1 cellular context compared by ENCODE assay signal in genomic region chr6:43769526-43770416, GRCh38.
TF ChIP-seq lines count a peak whose summit lies in the region.

Gene VEGFA (plus strand): TSS chr6:43770211.

TF ChIP-seq in HepG2, 621 proteins besides CTCF, POLR2A, EP300 and RAD21 (continued from another document and continues in another):
- TF ChIP-seq NPAS2 (CRISPR knock-in tag; IDR thresholded peaks at IDR 0.05; ENCODE audit: borderline replicate concordance) (no peak), ATF6 (CRISPR knock-in tag; conservative IDR thresholded peaks at IDR 0.05) (0 out of 2 replicates have a peak, but pooled peaks have one; percentile 78), ZFP41 (CRISPR knock-in tag; IDR thresholded peaks at IDR 0.05; ENCODE audit: borderline replicate concordance) (no peak; the same call in 1 of the 2 replicates), NCOA5 (CRISPR knock-in tag; IDR thresholded peaks at IDR 0.05) (no peak), ZBTB33 (CRISPR knock-in tag; IDR thresholded peaks at IDR 0.05) (peak; percentile 24; the same call in 1 of the 2 replicates), ZNF232 (CRISPR knock-in tag; IDR thresholded peaks at IDR 0.05; ENCODE audit: borderline replicate concordance) (peak; percentile 75; the same call in 1 of the 2 replicates), ZNF382 (CRISPR knock-in tag; IDR thresholded peaks at IDR 0.05; ENCODE audit: borderline replicate concordance) (no peak), MIER2 (CRISPR knock-in tag; IDR thresholded peaks at IDR 0.05) (peak; percentile 14; the same call in 1 of the 2 replicates), RXRA (CRISPR knock-in tag; IDR thresholded peaks at IDR 0.05) (no peak; the same call in 1 of the 2 replicates), SMAD3 (CRISPR knock-in tag; IDR thresholded peaks at IDR 0.05) (peak; percentile 84), TFAP4 (IDR thresholded peaks at IDR 0.05; ENCODE audit: borderline replicate concordance, low read depth) (0 out of 2 replicates have a peak, but pooled peaks have one; percentile 32), ZBTB14 (CRISPR knock-in tag; IDR thresholded peaks at IDR 0.05) (peak; percentile 17; the same call in 1 of the 2 replicates), ZNF326 (CRISPR knock-in tag; IDR thresholded peaks at IDR 0.05; ENCODE audit: borderline replicate concordance) (no peak), BHLHE40 (IDR thresholded peaks at IDR 0.05; ENCODE audit: low read length) (peak; percentile 20; the same call in 1 of the 2 replicates), POGZ (CRISPR knock-in tag; IDR thresholded peaks at IDR 0.05) (peak; percentile 38; the same call in 1 of the 2 replicates), FOXP1 (IDR thresholded peaks at IDR 0.05) (no peak), FOXP1 (CRISPR knock-in tag; IDR thresholded peaks at IDR 0.05) (0 out of 2 replicates have a peak, but pooled peaks have one; percentile 3), DDIT3 (CRISPR knock-in tag; IDR thresholded peaks at IDR 0.05) (no peak), ZIK1 (CRISPR knock-in tag; IDR thresholded peaks at IDR 0.05; ENCODE audit: borderline replicate concordance, low read depth) (no peak; the same call in 1 of the 2 replicates), ZNF275 (CRISPR knock-in tag; IDR thresholded peaks at IDR 0.05; ENCODE audit: borderline replicate concordance) (0 out of 2 replicates have a peak, but pooled peaks have one; percentile 31), ZEB1 (IDR thresholded peaks at IDR 0.05; ENCODE audit: insufficient replicate concordance, low read depth) (no peak), DZIP1 (CRISPR knock-in tag; IDR thresholded peaks at IDR 0.05) (no peak), SKI (IDR thresholded peaks at IDR 0.05; ENCODE audit: partially characterized antibody) (peak; percentile 41), ZMYM4 (CRISPR knock-in tag; IDR thresholded peaks at IDR 0.05) (peak; percentile 44), ZNF549 (CRISPR knock-in tag; IDR thresholded peaks at IDR 0.05) (no peak), ZNF678 (CRISPR knock-in tag; IDR thresholded peaks at IDR 0.05) (no peak; the same call in none of the 2 replicates), ZNF629 (CRISPR knock-in tag; conservative IDR thresholded peaks at IDR 0.05) (peak; percentile 19; the same call in 1 of the 2 replicates), PAF1 (CRISPR knock-in tag; IDR thresholded peaks at IDR 0.05) (no peak), HMGA1 (CRISPR knock-in tag; conservative IDR thresholded peaks at IDR 0.05) (no peak), MIXL1 (CRISPR knock-in tag; IDR thresholded peaks at IDR 0.05) (no peak), RFXANK (CRISPR knock-in tag; IDR thresholded peaks at IDR 0.05) (0 out of 2 replicates have a peak, but pooled peaks have one; percentile 45), HHEX (CRISPR knock-in tag; IDR thresholded peaks at IDR 0.05) (no peak), RBM39 (IDR thresholded peaks at IDR 0.05; ENCODE audit: low read depth, low read length, poor library complexity, severe bottlenecking) (peak; percentile 51), KIAA2018 (CRISPR knock-in tag; IDR thresholded peaks at IDR 0.05; ENCODE audit: borderline replicate concordance) (0 out of 2 replicates have a peak, but pooled peaks have one; percentile 45), KDM5A (IDR thresholded peaks at IDR 0.05; ENCODE audit: borderline replicate concordance, low read length) (peak; percentile 48), ZNF263 (CRISPR knock-in tag; IDR thresholded peaks at IDR 0.05) (peak; percentile 70; the same call in 1 of the 2 replicates), ZZZ3 (CRISPR knock-in tag; IDR thresholded peaks at IDR 0.05; ENCODE audit: borderline replicate concordance) (0 out of 2 replicates have a peak, but pooled peaks have one; percentile 15), ZNF17 (CRISPR knock-in tag; IDR thresholded peaks at IDR 0.05) (no peak), GMEB2 (CRISPR knock-in tag; IDR thresholded peaks at IDR 0.05; ENCODE audit: low read depth) (0 out of 2 replicates have a peak, but pooled peaks have one; percentile 24), SP2 (CRISPR knock-in tag; IDR thresholded peaks at IDR 0.05) (no peak), ZFP36 (IDR thresholded peaks at IDR 0.05; ENCODE audit: borderline replicate concordance, low read depth, low read length, partially characterized antibody) (no peak), ZNF747 (CRISPR knock-in tag; IDR thresholded peaks at IDR 0.05; ENCODE audit: borderline replicate concordance) (peak; percentile 64; the same call in 1 of the 2 replicates)
